25 cellular contexts compared by ENCODE assay signal in genomic region chr11:86261328-86261727, GRCh38.
"Had no signal": no experiment of that assay in that cellular context is flagged by ENCODE, and none has a peak within 500 bp of the region (broad histone marks: within the 10 kb centered on the region; RNA-seq: fewer than 3 reads in every experiment).

No MANE protein-coding gene starts in this region.

- H3K9me3 Mint-ChIP-seq: activated B cell treated with CpG ODN at 0.5 μM for 24 hours; activated CD8-positive, alpha-beta T cell treated with anti-CD3 and anti-CD28 coated beads for 36 hours; activated naive CD4-positive, alpha-beta T cell treated with anti-CD3 and anti-CD28 coated beads for 36 hours; activated naive CD8-positive, alpha-beta T cell treated with anti-CD3 and anti-CD28 coated beads, Interleukin-2, amount 10 ng/mL, durations not matched to agents 7 days and 5 days; immature natural killer cell; naive thymus-derived CD8-positive, alpha-beta T cell; neural progenitor cell; stimulated activated memory B cell treated with anti-CD40 and anti-IgM and Interleukin-4, amounts not matched to agents 10 μg/mL and 1 μg/mL and 100 μg/mL, for 72 hours; T-helper 1 cell treated with Interleukin-12 subunit alpha and Interleukin-12 subunit beta and Interleukin-4 antibody, amounts not matched to agents 30 μg/mL and 1 μg/mL, for 36 hours had no signal

- H3K27ac ChIP-seq: epithelial cell of prostate, heart left ventricle, left lung, neural progenitor cell, sigmoid colon, stomach, suprapubic skin, tibial nerve had no signal

- DNase-seq: activated B cell treated with CpG ODN at 0.5 μM for 24 hours; activated CD4-positive, alpha-beta T cell treated with anti-CD3 and anti-CD28 coated beads for 4 hours; activated CD8-positive, alpha-beta T cell treated with anti-CD3 and anti-CD28 coated beads for 36 hours; activated effector memory CD4-positive, alpha-beta T cell treated with Interleukin-2 at 50 U/mL for 16 hours; activated naive CD4-positive, alpha-beta T cell treated with anti-CD3 and anti-CD28 coated beads for 36 hours; activated naive CD8-positive, alpha-beta T cell treated with anti-CD3 and anti-CD28 coated beads, Interleukin-2, amount 10 ng/mL, durations not matched to agents 7 days and 5 days; activated T-cell treated with anti-CD3 and anti-CD28 coated beads, Interleukin-2, amount 50 U/mL, for 48 hours; amniotic stem cell; cortex of kidney; heart left ventricle; immature natural killer cell; left lung; naive thymus-derived CD8-positive, alpha-beta T cell; sigmoid colon; stimulated activated CD4-positive, alpha-beta T cell treated with anti-CD3 and anti-CD28 coated beads, Interleukin-15, amount 100 ng/mL, for 24 hours; stomach; T1000 had no signal

- H3K9me3 ChIP-seq: heart left ventricle, left lung, sigmoid colon, stomach, suprapubic skin, tibial nerve had no signal

- ATAC-seq: activated CD8-positive, alpha-beta T cell treated with anti-CD3 and anti-CD28 coated beads for 36 hours; heart left ventricle; left lung; naive thymus-derived CD8-positive, alpha-beta T cell; stimulated activated memory B cell treated with anti-CD40 and anti-IgM and Interleukin-4, amounts not matched to agents 10 μg/mL and 1 μg/mL and 100 μg/mL, for 72 hours had no signal

- H3K27ac Mint-ChIP-seq: activated B cell treated with CpG ODN at 0.5 μM for 24 hours; activated CD8-positive, alpha-beta T cell treated with anti-CD3 and anti-CD28 coated beads for 36 hours; activated naive CD4-positive, alpha-beta T cell treated with anti-CD3 and anti-CD28 coated beads for 36 hours; activated naive CD8-positive, alpha-beta T cell treated with anti-CD3 and anti-CD28 coated beads, Interleukin-2, amount 10 ng/mL, durations not matched to agents 7 days and 5 days; immature natural killer cell; mesothelial cell of epicardium; naive thymus-derived CD8-positive, alpha-beta T cell; neural progenitor cell; T-helper 1 cell treated with Interleukin-12 subunit alpha and Interleukin-12 subunit beta and Interleukin-4 antibody, amounts not matched to agents 30 μg/mL and 1 μg/mL, for 36 hours had no signal

- H3K27me3 ChIP-seq: heart left ventricle, left lung, neural progenitor cell, sigmoid colon, stomach, suprapubic skin, tibial nerve had no signal

- H3K4me3 Mint-ChIP-seq: activated B cell treated with CpG ODN at 0.5 μM for 24 hours; activated CD8-positive, alpha-beta T cell treated with anti-CD3 and anti-CD28 coated beads for 36 hours; activated naive CD4-positive, alpha-beta T cell treated with anti-CD3 and anti-CD28 coated beads for 36 hours; activated naive CD8-positive, alpha-beta T cell treated with anti-CD3 and anti-CD28 coated beads, Interleukin-2, amount 10 ng/mL, durations not matched to agents 7 days and 5 days; immature natural killer cell; mesothelial cell of epicardium; naive thymus-derived CD8-positive, alpha-beta T cell; neural progenitor cell; stimulated activated memory B cell treated with anti-CD40 and anti-IgM and Interleukin-4, amounts not matched to agents 10 μg/mL and 1 μg/mL and 100 μg/mL, for 72 hours; T-helper 1 cell treated with Interleukin-12 subunit alpha and Interleukin-12 subunit beta and Interleukin-4 antibody, amounts not matched to agents 30 μg/mL and 1 μg/mL, for 36 hours had no signal

- H3K4me1 Mint-ChIP-seq: activated B cell treated with CpG ODN at 0.5 μM for 24 hours; immature natural killer cell; neural progenitor cell; stimulated activated memory B cell treated with anti-CD40 and anti-IgM and Interleukin-4, amounts not matched to agents 10 μg/mL and 1 μg/mL and 100 μg/mL, for 72 hours had no signal

- H3K36me3 ChIP-seq: neural progenitor cell had no signal

- H3K4me3 ChIP-seq: heart left ventricle, left lung, neural progenitor cell, sigmoid colon, smooth muscle cell, stomach, suprapubic skin, tibial nerve had no signal

- H3K27me3 Mint-ChIP-seq: activated B cell treated with CpG ODN at 0.5 μM for 24 hours; activated CD8-positive, alpha-beta T cell treated with anti-CD3 and anti-CD28 coated beads for 36 hours; activated naive CD8-positive, alpha-beta T cell treated with anti-CD3 and anti-CD28 coated beads, Interleukin-2, amount 10 ng/mL, durations not matched to agents 7 days and 5 days; naive thymus-derived CD8-positive, alpha-beta T cell; stimulated activated memory B cell treated with anti-CD40 and anti-IgM and Interleukin-4, amounts not matched to agents 10 μg/mL and 1 μg/mL and 100 μg/mL, for 72 hours had no signal

- H3K4me1 ChIP-seq: heart left ventricle, left lung, neural progenitor cell, stomach, suprapubic skin, tibial nerve had no signal
